ENCODE assay signal across 8 cellular contexts in genomic region chr2:91571239-91571923, GRCh38.
DNase-seq lines count a peak whose midpoint lies in the region; ATAC-seq, FAIRE-seq and TF ChIP-seq lines count a peak whose summit lies in the region.
"Not testable (repeated sequence)": the region's sequence is repeated elsewhere in the genome, so short reads cannot be mapped to it uniquely, and the experiment has no call there.

No MANE protein-coding gene starts in this region.

- POLR2A ChIA-PET in Panc1 (lab: Charles Lee), result not testable (repeated sequence)

- H3K27ac ChIP-seq in GM23338 (ENCODE audit: low read depth); Panc1 (ENCODE audit: low read length); left ventricle myocardium inferior (replicated peaks); kidney (ENCODE audit: low read depth in 2 of 2, low read length in 2 of 2); aorta (ENCODE audit: low read depth in 1 of 2, low read length in 2 of 2): not testable (repeated sequence)

- H3K79me2 ChIP-seq in GM23338 (replicated peaks; ENCODE audit: insufficient read depth), result not testable (repeated sequence)

- not testable (repeated sequence) for H3K9ac ChIP-seq in kidney (ENCODE audit: low read length in 2 of 2)

- not testable (repeated sequence) for H4K20me1 ChIP-seq in GM23338 (replicated peaks; ENCODE audit: insufficient read depth)

- H3K9me3 ChIP-seq in Panc1 (ENCODE audit: control insufficient read depth, insufficient read depth, low read depth, low read length); left ventricle myocardium inferior (replicated peaks); kidney (ENCODE audit: control insufficient read depth in 1 of 2, low read length in 2 of 2); aorta (ENCODE audit: control insufficient read depth, low read length): not testable (repeated sequence)

- H3K9me3 Mint-ChIP-seq in GM23338 (peaks cover 53% of the 10 kb centered on the region), chondrocyte (ENCODE audit: low read depth) (peaks cover 15% of the 10 kb centered on the region)
- H3K9me3 Mint-ChIP-seq in natural killer cell, result not testable (repeated sequence)

- H3K27me3 ChIP-seq in GM23338 (ENCODE audit: insufficient read depth) (peaks cover 16% of the 10 kb centered on the region), left ventricle myocardium inferior (ENCODE audit: low read depth) (peaks cover 20% of the 10 kb centered on the region)
- H3K27me3 ChIP-seq in Panc1 (ENCODE audit: control insufficient read depth, insufficient read depth, low read length); aorta (ENCODE audit: control insufficient read depth in 1 of 2, insufficient read depth in 2 of 2, low read length in 1 of 2): not testable (repeated sequence)

- H3K36me3 ChIP-seq in GM23338 (ENCODE audit: insufficient read depth); Panc1 (ENCODE audit: control insufficient read depth, insufficient read depth, low read length); left ventricle myocardium inferior; kidney (ENCODE audit: control insufficient read depth in 1 of 2, insufficient read depth in 2 of 2, low read length in 2 of 2); aorta (ENCODE audit: control insufficient read depth in 1 of 2, insufficient read depth in 2 of 2, low read length in 1 of 2): not testable (repeated sequence)

- BruUV-seq in Panc1 (replicated peaks; lab: Mats Ljungman, UMichigan), result not testable (repeated sequence)

- 36 to 86% methylated on average over 71 to 78 of the region's 78 CpGs for WGBS in aorta, 2 donors

- not testable (repeated sequence) for H3K4me1 ChIP-seq in GM23338 (ENCODE audit: insufficient read depth); Panc1 (ENCODE audit: control insufficient read depth, insufficient read depth, low read length); left ventricle myocardium inferior; kidney (ENCODE audit: control insufficient read depth in 1 of 2, insufficient read depth in 1 of 2, low read depth in 1 of 2, low read length in 2 of 2); aorta (ENCODE audit: control insufficient read depth in 1 of 2, insufficient read depth in 2 of 2, low read length in 2 of 2)

- in situ Hi-C loops in Panc1 (cut with HindIII; ENCODE audit: low pct_unique_long_range_greater_than_20kb, low sequenced_read_pairs), result not testable (repeated sequence)

- not testable (repeated sequence) for H3K4me3 Mint-ChIP-seq in GM23338
- H3K4me3 Mint-ChIP-seq in chondrocyte (ENCODE audit: unreplicated experiment) (peak overlapping the region; percentile 61), natural killer cell (peak overlapping the region; percentile 40)

- peaks cover 19% of the 10 kb centered on the region for H3K36me3 Mint-ChIP-seq in GM23338 (ENCODE audit: low read depth)
- not testable (repeated sequence) for H3K36me3 Mint-ChIP-seq in chondrocyte (ENCODE audit: low read depth); natural killer cell

- not testable (repeated sequence) for ATAC-seq in GM23338; natural killer cell; aorta (ENCODE audit: low FRiP score)
- ATAC-seq in Panc1, result peak; percentile 82

- intact Hi-C loops in Panc1 (cut with micrococcal nuclease; ENCODE audit: unreplicated experiment); left ventricle myocardium inferior (cut with micrococcal nuclease); kidney (cut with DNase I); natural killer cell (cut with micrococcal nuclease); aorta (cut with DNase I): not testable (repeated sequence)

- H2AFZ ChIP-seq in GM23338, result peak overlapping the region; percentile 90; the same call in 1 of the 2 replicates

- H3K4me3 ChIP-seq in GM23338 (peak overlapping the region; percentile 49), Panc1 (ENCODE audit: low read depth in 2 of 2, low read length in 2 of 2) (peak overlapping the region in 1 of 2 experiments; percentile 23; a peak in 2 of 4 replicates), left ventricle myocardium inferior (peak overlapping the region; percentile 25), retinal pigment epithelial cell (ENCODE audit: low read length) (peak overlapping the region; percentile 27), aorta (ENCODE audit: low read length in 2 of 2) (peak overlapping the region in 1 of 2 donors; percentile 45)
- H3K4me3 ChIP-seq in kidney (ENCODE audit: low read length in 2 of 2), result not testable (repeated sequence)

- not testable (repeated sequence) for H3K27me3 Mint-ChIP-seq in GM23338 (ENCODE audit: insufficient read depth, low read depth, poor library complexity); chondrocyte (ENCODE audit: low read depth); natural killer cell (ENCODE audit: low read depth in 2 of 2)

- DNase-seq in GM23338 (ENCODE audit: low spot score) (peak; percentile 54), chondrocyte (ENCODE audit: low spot score) (peak; percentile 75), kidney (peak; percentile 73), retinal pigment epithelial cell (ENCODE audit: low read depth) (peak; percentile 2), aorta (peak; percentile 59 to 76)
- DNase-seq in Panc1 (ENCODE audit: low read depth, low spot score); left ventricle myocardium inferior; natural killer cell: not testable (repeated sequence)

- peak in 1 of 2 experiments; percentile 7; a peak in 1 of 4 replicates for TF ChIP-seq CTCF in GM23338 (conservative IDR thresholded peaks at IDR 0.05; ENCODE audit: low read depth in 2 of 2)
- TF ChIP-seq CTCF in Panc1 (IDR thresholded peaks at IDR 0.05), result 0 out of 2 replicates have a peak, but pooled peaks have one; percentile 9
- not testable (repeated sequence) for TF ChIP-seq CTCF in chondrocyte (IDR thresholded peaks at IDR 0.05); left ventricle myocardium inferior (IDR thresholded peaks at IDR 0.05; ENCODE audit: borderline replicate concordance); kidney (IDR thresholded peaks at IDR 0.05; ENCODE audit: borderline replicate concordance, extremely low read depth, insufficient read depth); natural killer cell (IDR thresholded peaks at IDR 0.05); retinal pigment epithelial cell (conservative IDR thresholded peaks at IDR 0.05; ENCODE audit: low read depth, low read length)

- CTCF ChIA-PET in Panc1 (lab: Charles Lee), result not testable (repeated sequence)

- not testable (repeated sequence) for H3K4me1 Mint-ChIP-seq in GM23338; chondrocyte (ENCODE audit: low read depth); natural killer cell

- H3F3A ChIP-seq in GM23338 (replicated peaks; ENCODE audit: low read depth), result not testable (repeated sequence)

- FAIRE-seq in kidney (lab: Jason Lieb, UNC), result not testable (repeated sequence)

- not testable (repeated sequence) for H3K9me2 ChIP-seq in GM23338 (ENCODE audit: insufficient read depth)

- H3K27ac Mint-ChIP-seq in GM23338; chondrocyte (ENCODE audit: unreplicated experiment); natural killer cell: not testable (repeated sequence)

- peak overlapping the region; percentile 73; the same call in 1 of the 2 replicates for H3K4me2 ChIP-seq in GM23338
